In genomic region chr15:52559583-52559982, GRCh38 we compare ENCODE assay signal across 9 cellular contexts. TPM values are rescaled to one million over a fixed set of nuclear protein-coding genes. Genes with fewer than 3 reads are reported as not detected.
DNase-seq lines count a peak whose midpoint lies in the region; ATAC-seq and TF ChIP-seq lines count a peak whose summit lies in the region.
"Had no signal": no experiment of that assay in that cellular context is flagged by ENCODE, and none has a peak within 500 bp of the region (broad histone marks: within the 10 kb centered on the region; RNA-seq: fewer than 3 reads in every experiment).

No MANE protein-coding gene starts in this region.

- peak; percentile 23 for ATAC-seq in GM21619 (IDR thresholded peaks at IDR 0.05; ENCODE audit: unreplicated experiment)
- peak; percentile 44 for ATAC-seq in RWPE2 (ENCODE audit: low read depth)
- ATAC-seq in HG03378 (IDR thresholded peaks at IDR 0.05; ENCODE audit: unreplicated experiment), result no peak

- peaks cover 70% of the 10 kb centered on the region for H3K36me3 ChIP-seq in RWPE2 (ENCODE audit: low read depth)

- no peaks in the 10 kb centered on the region for H3K9me3 ChIP-seq in RWPE2 (ENCODE audit: severe bottlenecking)

- no peak for TF ChIP-seq CTCF in RWPE2 (IDR thresholded peaks at IDR 0.05; ENCODE audit: poor library complexity, severe bottlenecking)
- no peak for TF ChIP-seq CTCF in cardiac fibroblast (IDR thresholded peaks at IDR 0.05; ENCODE audit: low read depth, low read length)

- peak overlapping the region; percentile 74 for H3K27ac ChIP-seq in RWPE2 (ENCODE audit: poor library complexity, severe bottlenecking)

- DNase-seq in RWPE2 (ENCODE audit: low spot score), result no peak
- peak; percentile 37 to 48 for DNase-seq in cardiac fibroblast (ENCODE audit: low read depth in 2 of 2)
- peak; percentile 50 for DNase-seq in stimulated activated CD4-positive, alpha-beta T cell treated with anti-CD3 and anti-CD28 coated beads, Interleukin-4, amount 100 ng/mL, for 1 hour
- no peak for DNase-seq in NCI-H2227 treated with DMSO at 0.1 percent for 48 hours (lab: John Stamatoyannopoulos, UW)
- no peak for DNase-seq in NCI-H446 treated with DMSO at 0.1 percent for 48 hours (lab: John Stamatoyannopoulos, UW)
- no peak for DNase-seq in dermis blood vessel endothelial cell
- DNase-seq: substantia nigra had no signal

- no peak overlapping the region for H3K4me3 ChIP-seq in RWPE2 (ENCODE audit: severe bottlenecking)
- H3K4me3 ChIP-seq in cardiac fibroblast (replicated peaks in 1 of 2; ENCODE audit: low read depth in 2 of 2, low read length in 2 of 2), result no peak overlapping the region

- H3K27me3 ChIP-seq in RWPE2 (ENCODE audit: insufficient read depth, poor library complexity, severe bottlenecking), result no peaks in the 10 kb centered on the region

- H3K4me1 ChIP-seq in RWPE2 (ENCODE audit: insufficient read depth, poor library complexity, severe bottlenecking), result peaks cover 59% of the 10 kb centered on the region

RNA-seq across cellular contexts. Expression of gene ARPP19, which starts 9.2 kb away (rescaled TPM):
- total RNA-seq in dermis blood vessel endothelial cell, result 147 and 176 TPM in 2 replicates

RNA-seq across cellular contexts. Expression of gene MYO5A, which starts 30.9 kb away (rescaled TPM):
- total RNA-seq in dermis blood vessel endothelial cell, result 59.9 and 115 TPM in 2 replicates

Comparison
In these comparisons a context has a peak if more than half of its experiments do, and no peak if none do; other contexts are left out.
1. DNase-seq: peak in cardiac fibroblast (2 of 2) and stimulated activated CD4-positive, alpha-beta T cell treated with anti-CD3 and anti-CD28 coated beads, Interleukin-4, amount 100 ng/mL, for 1 hour (single experiment); none in RWPE2 (single experiment), NCI-H2227 treated with DMSO at 0.1 percent for 48 hours (single experiment), NCI-H446 treated with DMSO at 0.1 percent for 48 hours (single experiment) and dermis blood vessel endothelial cell (single experiment).